ENCODE assay signal across 28 cellular contexts in the genomic region with DNA sequence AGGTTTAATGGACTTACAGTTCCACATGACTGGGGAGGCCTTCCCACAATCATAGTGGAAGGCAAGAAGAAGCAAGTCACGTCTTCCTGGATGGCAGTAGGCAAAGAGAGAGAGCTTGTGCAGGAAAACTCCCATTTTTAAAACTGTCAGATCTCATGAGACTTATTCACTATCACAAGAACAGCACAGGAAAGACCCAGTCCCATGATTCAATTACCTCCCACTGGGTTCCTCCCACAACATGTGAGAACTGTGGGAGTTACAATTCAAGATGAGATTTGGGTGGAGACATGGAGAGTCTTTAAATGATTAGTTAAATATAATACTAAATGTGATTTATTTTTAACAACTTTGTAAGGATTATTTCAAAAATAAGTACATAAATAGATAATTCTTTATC. TPM values are rescaled to one million over a fixed set of nuclear protein-coding genes. Genes with fewer than 3 reads are reported as not detected.
DNase-seq lines count a peak whose midpoint lies in the region; ATAC-seq and TF ChIP-seq lines count a peak whose summit lies in the region.
"Had no signal": no experiment of that assay in that cellular context is flagged by ENCODE, and none has a peak within 500 bp of the region (broad histone marks: within the 10 kb centered on the region; RNA-seq: fewer than 3 reads in every experiment).

No MANE protein-coding gene starts in this region.

- H3K36me3 Mint-ChIP-seq in HFFc6 (ENCODE audit: low read depth), result peaks cover 23% of the 10 kb centered on the region
- H3K36me3 Mint-ChIP-seq: CD8-positive, alpha-beta memory T cell had no signal

- H3K4me3 Mint-ChIP-seq in HFFc6, result no peak overlapping the region
- H3K4me3 Mint-ChIP-seq: B cell; CD8-positive, alpha-beta memory T cell had no signal

- peaks cover 15% of the 10 kb centered on the region for H3K9me3 Mint-ChIP-seq in HFFc6

- H3K27me3 ChIP-seq in brain microvascular endothelial cell (replicated peaks), result no peaks in the 10 kb centered on the region
- H3K27me3 ChIP-seq: SJCRH30 had no signal

- peaks cover 40% of the 10 kb centered on the region for H3K4me1 Mint-ChIP-seq in HFFc6 (ENCODE audit: low read depth)
- H3K4me1 Mint-ChIP-seq: B cell; CD8-positive, alpha-beta memory T cell had no signal

- in situ Hi-C loops in brain microvascular endothelial cell (cut with HindIII; ENCODE audit: low pct_ligation_motif_present, low sequenced_read_pairs), result no loop called here

- DNase-seq in NCI-H226 (peak; percentile 15), brain microvascular endothelial cell (peak; percentile 57), foreskin melanocyte (peak; percentile 15), SKM-1 (lab: John Stamatoyannopoulos, UW; ENCODE audit: unreplicated experiment) (no peak), left lobe of liver (ENCODE audit: low spot score) (no peak), HFFc6 (no peak)
- DNase-seq: CD8-positive, alpha-beta memory T cell; DMS 273 treated with DMSO at 0.1 percent for 48 hours; DMS79; EL; GDM1; Karpas-422; NCI-H1092 treated with DMSO at 0.1 percent for 48 hours; NCI-H1436 treated with DMSO at 0.1 percent for 48 hours; NCI-H1930; NCI-H2107; NCI-H446; NCI-H524 treated with DMSO at 0.1 percent for 48 hours; NCI-H774; SJCRH30 had no signal

- H3K27ac ChIP-seq in brain microvascular endothelial cell, result peak overlapping the region; percentile 87
- H3K27ac ChIP-seq: C4-2B, HL-60, SJCRH30 had no signal

- peaks cover 7% of the 10 kb centered on the region for H3K27me3 Mint-ChIP-seq in HFFc6 (ENCODE audit: insufficient read depth)

- no peak overlapping the region for H3K27ac Mint-ChIP-seq in HFFc6
- H3K27ac Mint-ChIP-seq: B cell; CD8-positive, alpha-beta memory T cell had no signal

- H3K4me3 ChIP-seq in brain microvascular endothelial cell (ENCODE audit: low read depth, low read length), result no peak overlapping the region
- H3K4me3 ChIP-seq: GM12878, SJCRH30 had no signal

- no peaks in the 10 kb centered on the region for H3K36me3 ChIP-seq in brain microvascular endothelial cell (replicated peaks)
- H3K36me3 ChIP-seq: SJCRH30 had no signal

- TF ChIP-seq CTCF in brain microvascular endothelial cell (IDR thresholded peaks at IDR 0.05; ENCODE audit: low read depth, low read length, missing control alignments) (no peak), HFFc6 (IDR thresholded peaks at IDR 0.05) (no peak)

- ATAC-seq in left lobe of liver (no peak), GM18867 (IDR thresholded peaks at IDR 0.05; ENCODE audit: unreplicated experiment) (no peak)
- ATAC-seq: GM12878, HCT116, Right ventricle myocardium inferior had no signal

RNA-seq across cellular contexts. Expression of a gene that starts 38.3 kb away (rescaled TPM):
- total RNA-seq in left lobe of liver, result not detected
- total RNA-seq in HFFc6 (2021; fragmentation: NEBNext Ultra II Directional; extraction: Animal tissue kit (Norgen Biotek cat#: 25700)), result not detected
- total RNA-seq: B cell; CD8-positive, alpha-beta memory T cell; GM12878; H4; SJCRH30 had no signal

Comparison
In these comparisons a context has a peak if more than half of its experiments do, and no peak if none do; other contexts are left out.
1. DNase-seq: peak in NCI-H226 (single experiment), brain microvascular endothelial cell (single experiment) and foreskin melanocyte (single experiment); none in SKM-1 (single experiment), left lobe of liver (single experiment) and HFFc6 (single experiment).